In the genomic region with DNA sequence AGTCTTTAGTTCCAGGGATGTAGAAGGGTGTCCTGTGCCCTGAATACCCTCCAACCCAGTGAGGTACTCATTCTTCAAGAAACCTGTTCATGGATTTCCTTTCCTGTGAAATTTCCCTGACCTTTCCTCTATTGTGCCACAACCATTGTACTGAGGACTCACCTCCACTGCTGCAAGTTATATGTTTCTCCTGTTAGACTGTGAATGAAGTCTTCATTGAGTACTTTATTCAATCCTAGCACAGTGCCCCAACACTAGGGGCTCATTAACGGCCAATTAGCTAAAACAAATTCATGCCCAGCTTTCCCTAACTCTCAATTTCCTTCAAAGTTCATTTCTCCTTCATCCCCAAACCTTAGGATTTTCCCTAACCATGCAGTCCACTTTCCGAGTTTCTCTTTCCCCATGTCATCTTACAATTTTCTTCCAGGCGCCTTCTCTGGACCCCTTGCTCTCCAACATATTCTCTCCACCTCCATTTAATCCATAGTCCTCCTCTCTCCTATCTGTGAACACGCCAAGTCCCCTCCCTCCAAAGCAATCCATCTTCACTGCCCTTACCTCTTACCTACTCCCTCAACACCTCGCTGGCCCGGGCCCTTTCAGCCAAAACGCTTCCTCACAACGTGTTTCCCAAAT, we compare ENCODE assay signal across 8 cellular contexts. TPM values are rescaled to one million over a fixed set of nuclear protein-coding genes. Genes with fewer than 3 reads are reported as not detected.
DNase-seq lines count a peak whose midpoint lies in the region; ATAC-seq and TF ChIP-seq lines count a peak whose summit lies in the region.

No MANE protein-coding gene starts in this region.

- H3K36me3 ChIP-seq in PC-3 (ENCODE audit: low read depth, low read length) (peaks cover 3% of the 10 kb centered on the region; the same call in 1 of the 2 replicates), esophagus muscularis mucosa (no peaks in the 10 kb centered on the region), prostate gland (no peaks in the 10 kb centered on the region)

- WGBS in esophagus muscularis mucosa, result 6% methylated on average over 8 of the region's 8 CpGs
- 3% methylated on average over 8 of the region's 8 CpGs for WGBS in prostate gland

- POLR2A ChIA-PET in PC-3 (lab: Charles Lee; ENCODE audit: unreplicated experiment), result interaction anchor here (0.8 kb wide), 1 partner anchor 579 kb away, joined by 3 read pairs; no protein-coding TSS in a partner anchor

- TSS peak; percentile 46 for BruUV-seq in PC-3 (replicated peaks; lab: Mats Ljungman, UMichigan)

- H3K27me3 ChIP-seq in PC-3 (ENCODE audit: low read length), result no peaks in the 10 kb centered on the region
- no peaks in the 10 kb centered on the region for H3K27me3 ChIP-seq in esophagus muscularis mucosa
- no peaks in the 10 kb centered on the region for H3K27me3 ChIP-seq in prostate gland (replicated peaks; ENCODE audit: insufficient read depth)

- no peak for TF ChIP-seq EP300 in esophagus muscularis mucosa (IDR thresholded peaks at IDR 0.05)

- no peaks in the 10 kb centered on the region for H3F3A ChIP-seq in PC-3 (ENCODE audit: low read length, unreplicated experiment)

- H3K9me2 ChIP-seq in PC-3 (replicated peaks; ENCODE audit: low read length), result no peaks in the 10 kb centered on the region

- H3K9ac ChIP-seq in PC-3 (ENCODE audit: low read length), result peak overlapping the region; percentile 86

- ATAC-seq in GM19395 (IDR thresholded peaks at IDR 0.05; ENCODE audit: unreplicated experiment) (peak; percentile 3), PC-3 (peak; percentile 2; the same call in 1 of the 2 replicates), HG03460 (IDR thresholded peaks at IDR 0.05; ENCODE audit: unreplicated experiment) (no peak), HG03095 (IDR thresholded peaks at IDR 0.05; ENCODE audit: unreplicated experiment) (no peak), GM18858 (IDR thresholded peaks at IDR 0.05; ENCODE audit: unreplicated experiment) (no peak), HG02610 (IDR thresholded peaks at IDR 0.05; ENCODE audit: unreplicated experiment) (no peak)

- H3K79me2 ChIP-seq in PC-3 (ENCODE audit: low read length), result peaks cover 68% of the 10 kb centered on the region

- TF ChIP-seq POLR2A in esophagus muscularis mucosa (IDR thresholded peaks at IDR 0.05; ENCODE audit: low read depth), result no peak
- no peak for TF ChIP-seq POLR2A in prostate gland (IDR thresholded peaks at IDR 0.05)

- peak overlapping the region; percentile 88 for H3K4me2 ChIP-seq in PC-3 (ENCODE audit: low read length)

- H3K9me3 ChIP-seq in PC-3 (ENCODE audit: low read length) (no peaks in the 10 kb centered on the region), esophagus muscularis mucosa (no peaks in the 10 kb centered on the region), prostate gland (no peaks in the 10 kb centered on the region)

- TF ChIP-seq CTCF in PC-3 (conservative IDR thresholded peaks at IDR 0.05; ENCODE audit: low read depth, low read length) (no peak), esophagus muscularis mucosa (IDR thresholded peaks at IDR 0.05) (no peak), prostate gland (IDR thresholded peaks at IDR 0.05) (no peak)

- H3K27ac ChIP-seq in PC-3 (ENCODE audit: low read length) (no peak overlapping the region), esophagus muscularis mucosa (replicated peaks in 1 of 4) (peak overlapping the region; percentile 95 to 98 (median 98)), prostate gland (peak overlapping the region; percentile 93 to 98)

- H2AFZ ChIP-seq in PC-3 (ENCODE audit: low read length), result peak overlapping the region; percentile 50; the same call in 1 of the 2 replicates

- peaks cover 21% of the 10 kb centered on the region for H3K4me1 ChIP-seq in PC-3 (ENCODE audit: insufficient read depth, low read length)
- H3K4me1 ChIP-seq in esophagus muscularis mucosa, result peaks cover 18 to 61% (median 47%) of the 10 kb centered on the region in 4 donors
- no peaks in the 10 kb centered on the region for H3K4me1 ChIP-seq in prostate gland (replicated peaks)

- H3K4me3 ChIP-seq in PC-3 (ENCODE audit: low read length) (peak overlapping the region; percentile 90), esophagus muscularis mucosa (peak overlapping the region; percentile 81 to 100 (median 98)), prostate gland (peak overlapping the region; percentile 81 to 89)

- CTCF ChIA-PET in PC-3 (lab: Charles Lee), result interaction anchor here (0.6 kb wide), 1 partner anchor 20 kb away, joined by 3 read pairs; no protein-coding TSS in a partner anchor

- DNase-seq in PC-3 (peak; percentile 29), esophagus muscularis mucosa (ENCODE audit: extremely low spot score) (no peak), prostate gland (ENCODE audit: low spot score) (no peak)

- intact Hi-C loops in PC-3 (cut with micrococcal nuclease), result loop anchor here (2.0 to 10.0 kb wide), 3 partner anchors 42 to 163 kb away; no protein-coding TSS in a partner anchor
- intact Hi-C loops in esophagus muscularis mucosa (cut with DNase I), result loop anchor here (5.0 kb wide), 4 partner anchors 68 to 208 kb away; a partner anchor contains a TSS
- intact Hi-C loops in prostate gland (cut with DNase I), result loop anchor here (5.0 to 10.0 kb wide), 4 partner anchors 73 to 245 kb away; a partner anchor contains a TSS

- H4K20me1 ChIP-seq in PC-3 (ENCODE audit: low read length), result peaks cover 26% of the 10 kb centered on the region

RNA-seq across cellular contexts. Expression of a gene that starts 1.3 kb away (rescaled TPM):
- total RNA-seq in PC-3 (2014; rRNA removed), result 28.8 and 36.7 TPM in 2 replicates
- 10 to 100 TPM; 28.0 to 36.6 (median 29.5) TPM for total RNA-seq in esophagus muscularis mucosa
- 10 to 100 TPM; 36.7 to 54.9 TPM for total RNA-seq in prostate gland

Comparison
In these comparisons a context has a peak if more than half of its experiments do, and no peak if none do; other contexts are left out.
1. ATAC-seq: peak in GM19395 (single experiment) and PC-3 (single experiment); none in HG03460 (single experiment), HG03095 (single experiment), GM18858 (single experiment) and HG02610 (single experiment).
2. Peak in every context shown above with its lines, with median percentiles within 50 percentile points of each other: H3K4me3 ChIP-seq.